Comparison of ENCODE assay signal across 8 cellular contexts in genomic region chr17:16214190-16215001, GRCh38. TPM values are rescaled to one million over a fixed set of nuclear protein-coding genes. Genes with fewer than 3 reads are reported as not detected.
DNase-seq lines count a peak whose midpoint lies in the region; ATAC-seq, FAIRE-seq and TF ChIP-seq lines count a peak whose summit lies in the region.

No MANE protein-coding gene starts in this region.

- FAIRE-seq in GM12891 (lab: Jason Lieb, UNC), result peak; percentile 60
- no peak for FAIRE-seq in astrocyte (lab: Jason Lieb, UNC)

- H3K9ac ChIP-seq in Karpas-422 (ENCODE audit: low read length) (peak overlapping the region; percentile 97), astrocyte (ENCODE audit: low read length) (peak overlapping the region; percentile 96)

- H3K9me3 ChIP-seq in Karpas-422 (ENCODE audit: low read length) (no peaks in the 10 kb centered on the region), astrocyte (ENCODE audit: insufficient read depth, low read depth, low read length) (no peaks in the 10 kb centered on the region), suprapubic skin (no peaks in the 10 kb centered on the region)

- H2AFZ ChIP-seq in Karpas-422 (ENCODE audit: low read length), result peak overlapping the region; percentile 82; the same call in 1 of the 2 replicates
- H2AFZ ChIP-seq in astrocyte (ENCODE audit: low read depth, low read length), result peak overlapping the region; percentile 57

- no peak for DNase-seq in GM12891 (ENCODE audit: insufficient read length, low spot score)
- DNase-seq in Karpas-422, result peak; percentile 71
- no peak for DNase-seq in astrocyte (ENCODE audit: low read depth)
- peak; percentile 28 for DNase-seq in kidney tubule cell (ENCODE audit: low spot score)
- DNase-seq in suprapubic skin (ENCODE audit: low spot score in 2 of 2), result no peak
- DNase-seq in Kasumi-1 (lab: John Stamatoyannopoulos, UW), result no peak
- no peak for DNase-seq in ecto neural progenitor cell (ENCODE audit: low spot score)

- H3K79me2 ChIP-seq in Karpas-422 (ENCODE audit: low read length) (peaks cover 96% of the 10 kb centered on the region), astrocyte (ENCODE audit: insufficient read depth, low read length) (peaks cover 96% of the 10 kb centered on the region)

- H3K4me2 ChIP-seq in Karpas-422 (ENCODE audit: low read depth, low read length, poor library complexity, severe bottlenecking), result peak overlapping the region; percentile 94
- peak overlapping the region; percentile 95 for H3K4me2 ChIP-seq in astrocyte (ENCODE audit: low read length)

- TF ChIP-seq EP300 in suprapubic skin (IDR thresholded peaks at IDR 0.05), result no peak

- H3K4me1 Mint-ChIP-seq in astrocyte (ENCODE audit: low read depth, unreplicated experiment), result peaks cover 9% of the 10 kb centered on the region

- TF ChIP-seq CTCF in astrocyte (IDR thresholded peaks at IDR 0.05; ENCODE audit: insufficient read depth, low read depth, low read length) (no peak), suprapubic skin (IDR thresholded peaks at IDR 0.05) (no peak)

- no peak for TF ChIP-seq POLR2A in GM12891 (IDR thresholded peaks at IDR 0.05; ENCODE audit: low read depth, low read length)
- no peak for TF ChIP-seq POLR2A in suprapubic skin (IDR thresholded peaks at IDR 0.05)

- peak overlapping the region; percentile 82 for H3K27ac Mint-ChIP-seq in astrocyte (ENCODE audit: unreplicated experiment)

- no peaks in the 10 kb centered on the region for H3K9me3 Mint-ChIP-seq in astrocyte (ENCODE audit: unreplicated experiment)

- H3K4me3 ChIP-seq in Karpas-422 (ENCODE audit: low read length) (peak overlapping the region; percentile 89), astrocyte (ENCODE audit: insufficient read depth, low read depth, low read length) (peak overlapping the region; percentile 98), suprapubic skin (peak overlapping the region; percentile 96)

- no peaks in the 10 kb centered on the region for H3K36me3 Mint-ChIP-seq in astrocyte (ENCODE audit: low read depth, unreplicated experiment)

- no peaks in the 10 kb centered on the region for H3K9me2 ChIP-seq in Karpas-422 (replicated peaks; ENCODE audit: insufficient read depth, low read length)

- H3K27me3 Mint-ChIP-seq in astrocyte (ENCODE audit: low read depth, unreplicated experiment), result no peaks in the 10 kb centered on the region

- H3K36me3 ChIP-seq in Karpas-422 (ENCODE audit: insufficient read depth, low read length) (0 out of 2 replicates have a peak, but pooled peaks cover 3% of the 10 kb centered on the region), astrocyte (ENCODE audit: insufficient read depth, low read length) (no peaks in the 10 kb centered on the region), suprapubic skin (no peaks in the 10 kb centered on the region)

- H3K27ac ChIP-seq in Karpas-422 (ENCODE audit: low read length), result peak overlapping the region; percentile 90
- H3K27ac ChIP-seq in astrocyte (ENCODE audit: low read depth, low read length), result peak overlapping the region; percentile 91
- H3K27ac ChIP-seq in suprapubic skin, result peak overlapping the region; percentile 97

- H4K20me1 ChIP-seq in Karpas-422 (ENCODE audit: insufficient read depth, low read depth, low read length), result peaks cover 14% of the 10 kb centered on the region
- H4K20me1 ChIP-seq in astrocyte (ENCODE audit: insufficient read depth, low read length), result peaks cover 38% of the 10 kb centered on the region

- peaks cover 35% of the 10 kb centered on the region for H3K4me1 ChIP-seq in Karpas-422 (ENCODE audit: low read length)
- H3K4me1 ChIP-seq in astrocyte (ENCODE audit: insufficient read depth, low read length), result peaks cover 15% of the 10 kb centered on the region
- peaks cover 53% of the 10 kb centered on the region for H3K4me1 ChIP-seq in suprapubic skin

- H3K4me3 Mint-ChIP-seq in astrocyte (ENCODE audit: unreplicated experiment), result peak overlapping the region; percentile 96

- 2% methylated on average over 16 of the region's 16 CpGs for WGBS in suprapubic skin

- no peaks in the 10 kb centered on the region for H3K27me3 ChIP-seq in Karpas-422 (ENCODE audit: low read length)
- no peaks in the 10 kb centered on the region for H3K27me3 ChIP-seq in astrocyte (ENCODE audit: insufficient read depth, low read length)
- H3K27me3 ChIP-seq in suprapubic skin, result no peaks in the 10 kb centered on the region

- ATAC-seq in GM21723 (IDR thresholded peaks at IDR 0.05; ENCODE audit: unreplicated experiment), result no peak

TF ChIP-seq in GM12891, 5 proteins besides CTCF, POLR2A, EP300 and RAD21:
- TF ChIP-seq PAX5 (IDR thresholded peaks at IDR 0.05; ENCODE audit: insufficient read depth, low read length, severe bottlenecking) (no peak), TAF1 (IDR thresholded peaks at IDR 0.05; ENCODE audit: low read depth, low read length) (peak; percentile 38; the same call in 1 of the 2 replicates), POU2F2 (IDR thresholded peaks at IDR 0.05; ENCODE audit: low read depth, low read length) (no peak)
TF ChIP-seq in GM12891: peak in this region for 1.

RNA-seq across cellular contexts. Expression of gene NCOR1, which starts 0.9 kb away (rescaled TPM):
- 31.6 TPM for polyA plus RNA-seq in GM12891 (2012; ENCODE audit: low read depth, missing spikeins)
- total RNA-seq in Karpas-422 (2014; rRNA removed; shearing (Covaris generic); ENCODE audit: low replicate concordance), result 95.2 and 127 TPM in 2 replicates
- 119 and 121 TPM in 2 replicates for total RNA-seq in astrocyte
- 100 to 1,000 TPM; 136 to 320 (median 177) TPM for total RNA-seq in suprapubic skin

RNA-seq across cellular contexts. Expression of gene PIGL, which starts 2.6 kb away (rescaled TPM):
- polyA plus RNA-seq in GM12891 (2012; ENCODE audit: low read depth, missing spikeins), result 29.0 TPM
- 43.4 and 48.2 TPM in 2 replicates for total RNA-seq in Karpas-422 (2014; rRNA removed; shearing (Covaris generic); ENCODE audit: low replicate concordance)
- total RNA-seq in astrocyte (21.9 and 25.5 TPM in 2 replicates), suprapubic skin (100 to 1,000 TPM in 1 of 4 donors, 10 to 100 TPM in 3; 59.5 to 287 (median 76.6) TPM)

Comparison
In these comparisons a context has a peak if more than half of its experiments do, and no peak if none do; other contexts are left out.
1. DNase-seq: peak in Karpas-422 (single experiment) and kidney tubule cell (single experiment); none in GM12891 (single experiment), astrocyte (single experiment), suprapubic skin (0 of 2), Kasumi-1 (0 of 2) and ecto neural progenitor cell (single experiment).
2. Peak in every context shown above with its lines, with median percentiles within 50 percentile points of each other: H3K27ac ChIP-seq and H3K4me3 ChIP-seq.